In genomic region chr20:21395666-21396044, GRCh38 we compare ENCODE assay signal across 9 cellular contexts. TPM values are rescaled to one million over a fixed set of nuclear protein-coding genes. Genes with fewer than 3 reads are reported as not detected.
DNase-seq lines count a peak whose midpoint lies in the region; ATAC-seq and TF ChIP-seq lines count a peak whose summit lies in the region.
"Had no signal": no experiment of that assay in that cellular context is flagged by ENCODE, and none has a peak within 500 bp of the region (broad histone marks: within the 10 kb centered on the region; RNA-seq: fewer than 3 reads in every experiment).

No MANE protein-coding gene starts in this region.

- H3K9me3 ChIP-seq in trophoblast cell (ENCODE audit: insufficient read depth, low read depth, low read length), result peaks cover 8% of the 10 kb centered on the region
- H3K9me3 ChIP-seq in colonic mucosa, result no peaks in the 10 kb centered on the region
- no peaks in the 10 kb centered on the region for H3K9me3 ChIP-seq in left lung
- H3K9me3 ChIP-seq in transverse colon, result no peaks in the 10 kb centered on the region

- H3K27me3 ChIP-seq in trophoblast cell (ENCODE audit: insufficient read depth, low read length) (peaks cover 47% of the 10 kb centered on the region), colonic mucosa (peaks cover 84% of the 10 kb centered on the region), left lung (peaks cover 100% of the 10 kb centered on the region in 2 donors), transverse colon (peaks cover 100% of the 10 kb centered on the region)

- no peak overlapping the region for H2BK12ac ChIP-seq in trophoblast cell (ENCODE audit: low read length)

- H2BK5ac ChIP-seq in trophoblast cell (ENCODE audit: low read depth, low read length, poor library complexity), result no peak overlapping the region

- peak overlapping the region; percentile 67 for H3K4me3 Mint-ChIP-seq in activated naive CD8-positive, alpha-beta T cell treated with anti-CD3 and anti-CD28 coated beads, Interleukin-2, amount 10 ng/mL, durations not matched to agents 7 days and 5 days
- H3K4me3 Mint-ChIP-seq: memory B cell had no signal

- H2AFZ ChIP-seq in trophoblast cell (ENCODE audit: insufficient read depth, low read length, poor library complexity), result peak overlapping the region; percentile 17

- no peak for TF ChIP-seq CTCF in colonic mucosa (IDR thresholded peaks at IDR 0.05)
- no peak for TF ChIP-seq CTCF in left lung (IDR thresholded peaks at IDR 0.05)
- TF ChIP-seq CTCF in transverse colon (IDR thresholded peaks at IDR 0.05), result no peak

- peak; percentile 55 for DNase-seq in ELF-1 (ENCODE audit: low read depth, low spot score)
- DNase-seq in T-helper 2 cell, result peak in 3 of 5 experiments; percentile 39 to 76 (median 55)
- DNase-seq in activated naive CD8-positive, alpha-beta T cell treated with anti-CD3 and anti-CD28 coated beads, Interleukin-2, amount 10 ng/mL, durations not matched to agents 7 days and 5 days, result peak; percentile 54
- no peak for DNase-seq in trophoblast cell
- DNase-seq in colonic mucosa, result no peak
- no peak for DNase-seq in OCI-M1 (lab: John Stamatoyannopoulos, UW)
- DNase-seq in left lung, result no peak
- DNase-seq in transverse colon, result no peak

- H3K23ac ChIP-seq in trophoblast cell (ENCODE audit: low read length), result no peak overlapping the region

- H4K91ac ChIP-seq in trophoblast cell (ENCODE audit: low read depth, low read length), result no peak overlapping the region

- no peak overlapping the region for H2BK120ac ChIP-seq in trophoblast cell (ENCODE audit: insufficient read depth, low read length, poor library complexity)

- intact Hi-C loops in colonic mucosa (cut with DNase I) (no loop called here), left lung (cut with DNase I) (no loop called here), transverse colon (cut with DNase I; ENCODE audit: low total_unique reads) (no loop called here)

- H4K8ac ChIP-seq in trophoblast cell (ENCODE audit: low read depth, low read length), result no peak overlapping the region

- no peak overlapping the region for H2AK5ac ChIP-seq in trophoblast cell (ENCODE audit: low read length)

- POLR2A ChIA-PET in activated naive CD8-positive, alpha-beta T cell treated with anti-CD3 and anti-CD28 coated beads, Interleukin-2, amount 10 ng/mL, durations not matched to agents 7 days and 5 days (lab: Charles Lee), result no interaction called here

- TF ChIP-seq EP300 in transverse colon (IDR thresholded peaks at IDR 0.05; ENCODE audit: low read depth), result no peak

- peak overlapping the region; percentile 61 for H3K4me2 ChIP-seq in trophoblast cell (ENCODE audit: low read length)

- H3K14ac ChIP-seq in trophoblast cell (ENCODE audit: low read length), result no peak overlapping the region

- TF ChIP-seq POLR2A in transverse colon (IDR thresholded peaks at IDR 0.05), result no peak

- H3K4me1 Mint-ChIP-seq in activated naive CD8-positive, alpha-beta T cell treated with anti-CD3 and anti-CD28 coated beads, Interleukin-2, amount 10 ng/mL, durations not matched to agents 7 days and 5 days, result peaks cover 19% of the 10 kb centered on the region

- H3K79me1 ChIP-seq in trophoblast cell (ENCODE audit: low read length), result no peaks in the 10 kb centered on the region

- H3K27ac ChIP-seq in trophoblast cell (ENCODE audit: low read depth, low read length) (no peak overlapping the region), colonic mucosa (no peak overlapping the region), left lung (no peak overlapping the region), transverse colon (no peak overlapping the region)

- no CpG with 5 or more reads among the region's 34 CpGs for WGBS in trophoblast cell (ENCODE audit: extremely low coverage, insufficient coverage, insufficient read length)
- WGBS in transverse colon (ENCODE audit: low coverage in 1 of 2), 2 donors, result 10% methylated on average over 34 of the region's 34 CpGs; no CpG with 5 or more reads in 1 of the 2 donors

- H3K27ac Mint-ChIP-seq in activated naive CD8-positive, alpha-beta T cell treated with anti-CD3 and anti-CD28 coated beads, Interleukin-2, amount 10 ng/mL, durations not matched to agents 7 days and 5 days, result peak overlapping the region; percentile 9
- H3K27ac Mint-ChIP-seq: memory B cell had no signal

- in situ Hi-C loops in transverse colon (cut with MboI; ENCODE audit: low pct_ligation_motif_present in 1 of 4, low pct_unique_long_range_greater_than_20kb in 1 of 4, low sequenced_read_pairs in 3 of 4), result no loop called here

- H3K9me3 Mint-ChIP-seq in activated naive CD8-positive, alpha-beta T cell treated with anti-CD3 and anti-CD28 coated beads, Interleukin-2, amount 10 ng/mL, durations not matched to agents 7 days and 5 days, result no peaks in the 10 kb centered on the region
- H3K9me3 Mint-ChIP-seq: memory B cell had no signal

- no peak overlapping the region for H4K12ac ChIP-seq in trophoblast cell (ENCODE audit: low read depth, low read length)

- peaks cover 8 to 16% of the 10 kb centered on the region in 2 experiments for H3K4me1 ChIP-seq in trophoblast cell (ENCODE audit: control insufficient read depth in 1 of 2, insufficient read depth in 2 of 2, low read length in 2 of 2)
- H3K4me1 ChIP-seq in colonic mucosa, result peaks cover 4% of the 10 kb centered on the region
- H3K4me1 ChIP-seq in left lung, result peaks cover 3 to 19% of the 10 kb centered on the region in 2 donors
- H3K4me1 ChIP-seq in transverse colon, result peaks cover 0 to 16% (median 6%) of the 10 kb centered on the region in 4 donors

- ATAC-seq in activated naive CD8-positive, alpha-beta T cell treated with anti-CD3 and anti-CD28 coated beads, Interleukin-2, amount 10 ng/mL, durations not matched to agents 7 days and 5 days (ENCODE audit: low read depth), result peak; percentile 79
- no peak for ATAC-seq in left lung

- peaks cover 4% of the 10 kb centered on the region for H3K36me3 Mint-ChIP-seq in activated naive CD8-positive, alpha-beta T cell treated with anti-CD3 and anti-CD28 coated beads, Interleukin-2, amount 10 ng/mL, durations not matched to agents 7 days and 5 days

- H3K79me2 ChIP-seq in trophoblast cell (ENCODE audit: control insufficient read depth, insufficient read depth, low read length, poor library complexity), result no peaks in the 10 kb centered on the region

- H3K27me3 Mint-ChIP-seq in activated naive CD8-positive, alpha-beta T cell treated with anti-CD3 and anti-CD28 coated beads, Interleukin-2, amount 10 ng/mL, durations not matched to agents 7 days and 5 days, result peaks cover 78% of the 10 kb centered on the region

- H3K18ac ChIP-seq in trophoblast cell (ENCODE audit: low read length), result no peak overlapping the region

- peak overlapping the region; percentile 26 for H3K4me3 ChIP-seq in trophoblast cell (ENCODE audit: low read depth, low read length)
- H3K4me3 ChIP-seq in colonic mucosa, result no peak overlapping the region
- no peak overlapping the region for H3K4me3 ChIP-seq in left lung
- H3K4me3 ChIP-seq in transverse colon, result peak overlapping the region in 2 of 4 donors; percentile 1 to 31

- H3K4ac ChIP-seq in trophoblast cell (ENCODE audit: low read depth, low read length), result no peak overlapping the region

- no peak overlapping the region for H3K9ac ChIP-seq in trophoblast cell (ENCODE audit: low read length)
- no peak overlapping the region for H3K9ac ChIP-seq in colonic mucosa (ENCODE audit: low read depth in 2 of 2, low read length in 2 of 2)

- H3K36me3 ChIP-seq in trophoblast cell (ENCODE audit: control insufficient read depth in 1 of 2, insufficient read depth in 2 of 2, low read length in 2 of 2), result no peaks in the 10 kb centered on the region
- no peaks in the 10 kb centered on the region for H3K36me3 ChIP-seq in colonic mucosa
- H3K36me3 ChIP-seq in left lung, result peaks cover 0 to 4% of the 10 kb centered on the region in 2 donors
- H3K36me3 ChIP-seq in transverse colon, result peaks cover 0 to under 1% (median 0%) of the 10 kb centered on the region in 4 donors

RNA-seq across cellular contexts. Expression of gene NKX2-4, which starts 1.7 kb away (rescaled TPM):
- not detected for total RNA-seq in activated naive CD8-positive, alpha-beta T cell treated with anti-CD3 and anti-CD28 coated beads, Interleukin-2, amount 10 ng/mL, durations not matched to agents 7 days and 5 days
- not detected in 2 replicates for polyA plus RNA-seq in trophoblast cell (2013)
- total RNA-seq in colonic mucosa, result not detected
- not detected for total RNA-seq in left lung
- total RNA-seq in transverse colon, result not detected

Comparison
In these comparisons a context has a peak if more than half of its experiments do, and no peak if none do; other contexts are left out.
1. DNase-seq: peak in ELF-1 (single experiment), T-helper 2 cell (3 of 5) and activated naive CD8-positive, alpha-beta T cell treated with anti-CD3 and anti-CD28 coated beads, Interleukin-2, amount 10 ng/mL, durations not matched to agents 7 days and 5 days (single experiment); none in trophoblast cell (0 of 2), colonic mucosa (single experiment), OCI-M1 (single experiment), left lung (0 of 2) and transverse colon (single experiment).